1 cellular context compared by ENCODE assay signal in the genomic region with DNA sequence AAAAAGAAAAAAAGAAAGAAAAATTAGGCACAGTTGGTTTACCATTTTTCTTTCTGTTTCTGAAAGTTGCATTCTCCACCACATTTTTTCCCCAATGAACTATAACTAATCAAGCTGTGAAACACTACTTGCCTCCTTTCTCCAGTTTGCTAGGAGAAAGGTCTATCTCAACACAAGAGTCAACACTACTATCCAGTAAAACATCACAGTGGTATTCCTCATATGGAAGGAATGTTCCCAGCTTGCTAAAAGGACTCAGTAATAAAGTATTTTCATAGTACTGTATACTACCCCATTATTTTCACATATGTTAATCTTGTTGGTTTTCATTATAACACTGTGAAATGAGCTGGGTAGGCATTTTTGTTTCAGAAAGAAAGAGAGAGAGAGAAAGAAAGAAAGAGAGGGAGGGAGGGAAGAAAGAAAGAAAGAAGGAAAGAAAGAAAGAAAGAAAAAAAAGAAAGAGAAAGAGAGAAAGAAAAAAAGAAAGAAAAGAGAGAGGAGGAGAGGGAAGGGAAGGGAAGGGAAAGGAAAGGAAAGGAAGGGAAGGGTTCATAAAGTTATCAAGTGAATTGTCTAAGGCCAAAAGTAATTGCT.
TF ChIP-seq lines count a peak whose summit lies in the region.

No MANE protein-coding gene starts in this region.

TF ChIP-seq in SK-N-SH, 30 proteins besides CTCF, POLR2A, EP300 and RAD21 (continued from another document):
- no peak for TF ChIP-seq NFIC (IDR thresholded peaks at IDR 0.05; ENCODE audit: borderline replicate concordance)
- no peak for TF ChIP-seq NRF1 (IDR thresholded peaks at IDR 0.05; ENCODE audit: low read depth, low read length)
- TF ChIP-seq SMC3 (IDR thresholded peaks at IDR 0.05; ENCODE audit: low read depth, low read length): no peak
- no peak for TF ChIP-seq MEF2A (IDR thresholded peaks at IDR 0.05; ENCODE audit: borderline replicate concordance, low read depth)
- no peak for TF ChIP-seq USF2 (IDR thresholded peaks at IDR 0.05; ENCODE audit: borderline replicate concordance, low read depth, low read length)
